In the genomic region with DNA sequence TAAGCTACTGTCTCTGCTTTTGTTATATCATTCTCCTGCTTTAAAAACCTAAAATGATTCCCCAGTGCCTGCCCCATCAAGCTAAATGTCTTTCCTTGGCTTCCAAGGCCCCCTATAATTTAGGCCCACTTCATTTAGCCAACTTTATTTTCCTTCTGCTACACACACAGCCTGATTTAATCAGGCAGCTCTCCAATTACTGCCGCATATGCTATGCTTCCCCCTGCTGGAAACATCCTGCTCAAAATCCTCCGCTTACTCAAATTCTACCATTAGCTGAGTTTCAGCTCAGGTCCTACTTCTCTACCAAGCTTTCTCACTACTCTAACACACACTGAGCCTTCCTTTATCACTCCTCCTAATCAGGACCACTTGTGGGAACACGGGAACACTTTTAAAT, we compare ENCODE assay signal across 8 cellular contexts. TPM values are rescaled to one million over a fixed set of nuclear protein-coding genes. Genes with fewer than 3 reads are reported as not detected.
A peak's percentile ranks its signal among the peaks of the same experiment; 100 is the strongest.
DNase-seq lines count a peak whose midpoint lies in the region; ATAC-seq, FAIRE-seq and TF ChIP-seq lines count a peak whose summit lies in the region.

No MANE protein-coding gene starts in this region.

- POLR2A ChIA-PET in MCF 10A (lab: Yijun Ruan, JAX): interaction anchor here (0.5 to 1.3 kb wide), 6 partner anchors 14 to 581 kb away, joined by 3 to 4 read pairs (median 3); partner anchors contain the start of genes NDUFA1 and RNF113A
- POLR2A ChIA-PET in endothelial cell of umbilical vein (lab: Charles Lee): no interaction called here

- H3K4me3 ChIP-seq in breast epithelium (no peak overlapping the region), endothelial cell of umbilical vein (replicated peaks in 1 of 3; ENCODE audit: insufficient read depth in 1 of 3, low read depth in 1 of 3, low read length in 3 of 3) (no peak overlapping the region)

- TF ChIP-seq CTCF in MCF 10A (IDR thresholded peaks at IDR 0.05; ENCODE audit: unreplicated experiment) (peak; percentile 27), breast epithelium (IDR thresholded peaks at IDR 0.05) (no peak), endothelial cell of umbilical vein (IDR thresholded peaks at IDR 0.05; ENCODE audit: extremely low read depth in 1 of 2, insufficient read depth in 1 of 2, low read depth in 1 of 2, low read length in 2 of 2) (peak; percentile 11 to 15)

- H3K4me1 ChIP-seq in breast epithelium (no peaks in the 10 kb centered on the region), endothelial cell of umbilical vein (ENCODE audit: control insufficient read depth, extremely low read depth, insufficient read depth, low read length) (peaks cover 12% of the 10 kb centered on the region)

- CTCF ChIA-PET in MCF 10A (lab: Yijun Ruan, JAX): interaction anchor here (0.6 to 2.5 kb wide), 20 partner anchors 10 to 690 kb away, joined by 3 to 13 read pairs (median 4); no protein-coding TSS in a partner anchor
- CTCF ChIA-PET in endothelial cell of umbilical vein (lab: Charles Lee): interaction anchor here (0.7 to 2.0 kb wide), 16 partner anchors 10 to 496 kb away, joined by 3 to 16 read pairs (median 4); partner anchors contain the start of gene ZBTB33

- H3K9me3 Mint-ChIP-seq in MCF 10A (ENCODE audit: unreplicated experiment): no peaks in the 10 kb centered on the region

- H3K36me3 Mint-ChIP-seq in MCF 10A (ENCODE audit: insufficient read depth, unreplicated experiment): peaks cover 38% of the 10 kb centered on the region

- ATAC-seq in HG03439 (IDR thresholded peaks at IDR 0.05; ENCODE audit: unreplicated experiment) (no peak), GM21423 (IDR thresholded peaks at IDR 0.05; ENCODE audit: unreplicated experiment) (no peak)

- H3K4me2 ChIP-seq in endothelial cell of umbilical vein (ENCODE audit: insufficient read depth, low read length): no peak overlapping the region

- FAIRE-seq in endothelial cell of umbilical vein (lab: Jason Lieb, UNC): no peak

- intact Hi-C loops in MCF 10A (cut with micrococcal nuclease): loop anchor here (10.0 kb wide), 1 partner anchor 137 kb away; the partner anchor contains the start of gene TMEM255A
- intact Hi-C loops in breast epithelium (cut with DNase I; ENCODE audit: low total_unique reads): no loop called here
- intact Hi-C loops in endothelial cell of umbilical vein (cut with micrococcal nuclease): loop anchor here (5.0 kb wide), 1 partner anchor 70 kb away; no protein-coding TSS in a partner anchor

- H3K4me3 Mint-ChIP-seq in MCF 10A (ENCODE audit: unreplicated experiment): no peak overlapping the region

- H3K27ac Mint-ChIP-seq in MCF 10A (ENCODE audit: low read depth, unreplicated experiment): no peak overlapping the region

- H2AFZ ChIP-seq in endothelial cell of umbilical vein (ENCODE audit: low read depth, low read length): no peak overlapping the region

- H4K20me1 ChIP-seq in endothelial cell of umbilical vein (replicated peaks; ENCODE audit: control insufficient read depth, extremely low read depth, insufficient read depth, low read length): no peaks in the 10 kb centered on the region

- BruUV-seq in MCF 10A (replicated peaks; lab: Mats Ljungman, UMichigan) (no TSS peak), endothelial cell of umbilical vein (replicated peaks; lab: Mats Ljungman, UMichigan) (no TSS peak)

- H3K36me3 ChIP-seq in breast epithelium: no peaks in the 10 kb centered on the region
- H3K36me3 ChIP-seq in endothelial cell of umbilical vein (ENCODE audit: control insufficient read depth in 2 of 2, extremely low read depth in 1 of 2, insufficient read depth in 2 of 2, low read length in 2 of 2): peaks cover 0 to 4% of the 10 kb centered on the region in 2 experiments

- H3K79me2 ChIP-seq in endothelial cell of umbilical vein (ENCODE audit: control insufficient read depth, insufficient read depth, low read length): peaks cover 5% of the 10 kb centered on the region

- dilution Hi-C loops in endothelial cell of umbilical vein (cut with MboI; ENCODE audit: extremely low pct_ligation_motif_present, low sequenced_read_pairs): no loop called here

- no peaks in the 10 kb centered on the region for H3K9me3 ChIP-seq in breast epithelium
- H3K9me3 ChIP-seq in endothelial cell of umbilical vein (replicated peaks; ENCODE audit: control insufficient read depth, insufficient read depth, low read length): no peaks in the 10 kb centered on the region

- H3K27me3 ChIP-seq in breast epithelium (peaks cover 0 to 4% of the 10 kb centered on the region in 2 donors), endothelial cell of umbilical vein (ENCODE audit: control insufficient read depth in 2 of 2, insufficient read depth in 2 of 2, low read length in 2 of 2) (no peaks in the 10 kb centered on the region)

- DNase-seq in MCF 10A (ENCODE audit: unreplicated experiment) (peak; percentile 38), breast epithelium (ENCODE audit: low spot score in 2 of 2) (no peak), NCI-H748 treated with DMSO at 0.1 percent for 48 hours (lab: John Stamatoyannopoulos, UW) (peak; percentile 6), endothelial cell of umbilical vein (ENCODE audit: low read depth, low spot score) (peak; percentile 17), pons (ENCODE audit: low spot score) (peak; percentile 50)
- DNase-seq in activated CD4-positive, CD25-positive, alpha-beta regulatory T cell (lab: John Stamatoyannopoulos, UW): no peak

- H3K9ac ChIP-seq in endothelial cell of umbilical vein (replicated peaks; ENCODE audit: extremely low read depth, insufficient read depth, low read length): no peak overlapping the region

- H3K4me1 Mint-ChIP-seq in MCF 10A (ENCODE audit: insufficient read depth, unreplicated experiment): peaks cover 6% of the 10 kb centered on the region

- no peaks in the 10 kb centered on the region for H3K27me3 Mint-ChIP-seq in MCF 10A (ENCODE audit: insufficient read depth, unreplicated experiment)

- TF ChIP-seq POLR2A in breast epithelium (IDR thresholded peaks at IDR 0.05) (no peak), endothelial cell of umbilical vein (IDR thresholded peaks at IDR 0.05; ENCODE audit: low read depth, low read length) (no peak)

- no peak overlapping the region for H3K27ac ChIP-seq in breast epithelium
- no peak overlapping the region for H3K27ac ChIP-seq in endothelial cell of umbilical vein (ENCODE audit: insufficient read depth, low read depth, low read length)

- H3K9me1 ChIP-seq in endothelial cell of umbilical vein (replicated peaks; ENCODE audit: control insufficient read depth, extremely low read depth, insufficient read depth, low read length): no peaks in the 10 kb centered on the region

TF ChIP-seq in endothelial cell of umbilical vein, 7 proteins besides CTCF, POLR2A, EP300 and RAD21:
- TF ChIP-seq POLR2AphosphoS5 (IDR thresholded peaks at IDR 0.05; ENCODE audit: insufficient read depth, low read depth, low read length) (no peak), MYC (IDR thresholded peaks at IDR 0.05; ENCODE audit: low read depth, low read length) (no peak), GATA2 (IDR thresholded peaks at IDR 0.05; ENCODE audit: insufficient read depth, insufficient read length, low read depth, low read length) (no peak), JUN (IDR thresholded peaks at IDR 0.05; ENCODE audit: borderline replicate concordance, insufficient read depth, insufficient read length, low read depth) (no peak), EZH2 (IDR thresholded peaks at IDR 0.05; ENCODE audit: borderline replicate concordance, low read depth, low read length, severe bottlenecking) (no peak), FOS (IDR thresholded peaks at IDR 0.05; ENCODE audit: borderline replicate concordance, insufficient read depth, low read length) (no peak)
- TF ChIP-seq, protein P1, sequence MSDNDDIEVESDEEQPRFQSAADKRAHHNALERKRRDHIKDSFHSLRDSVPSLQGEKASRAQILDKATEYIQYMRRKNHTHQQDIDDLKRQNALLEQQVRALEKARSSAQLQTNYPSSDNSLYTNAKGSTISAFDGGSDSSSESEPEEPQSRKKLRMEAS (IDR thresholded peaks at IDR 0.05; ENCODE audit: insufficient read depth, insufficient read length): no peak

RNA-seq across cellular contexts. Expression of gene LAMP2, which starts 17.0 kb away (rescaled TPM):
- total RNA-seq in MCF 10A (2022) (67.0 and 74.8 TPM in 2 replicates), breast epithelium (100 to 1,000 TPM; 135 to 197 (median 135) TPM), endothelial cell of umbilical vein (128 and 135 TPM in 2 replicates)
- polyA plus RNA-seq in endothelial cell of umbilical vein: 104 and 108 TPM in 2 replicates
- polyA plus RNA-seq in endothelial cell of umbilical vein (2011; cell fraction: cytosol; rRNA removed): 92.3 and 105 TPM in 2 replicates
- polyA plus RNA-seq in endothelial cell of umbilical vein (2011; cell fraction: nucleus; rRNA removed): 52.6 and 59.5 TPM in 2 replicates
- polyA plus RNA-seq in endothelial cell of umbilical vein (2012): 167 and 170 TPM in 2 replicates
- polyA minus RNA-seq in endothelial cell of umbilical vein: 114 and 129 TPM in 2 replicates
- 39.7 TPM for polyA minus RNA-seq in endothelial cell of umbilical vein (2011; cell fraction: cytosol; rRNA and poly(A)+ RNA removed)
- 46.2 and 64.7 TPM in 2 replicates for polyA minus RNA-seq in endothelial cell of umbilical vein (2011; cell fraction: nucleus; rRNA and poly(A)+ RNA removed)

Comparison
In these comparisons a context has a peak if more than half of its experiments do, and no peak if none do; other contexts are left out.
1. DNase-seq: peak in MCF 10A (single experiment), NCI-H748 treated with DMSO at 0.1 percent for 48 hours (single experiment), endothelial cell of umbilical vein (single experiment) and pons (single experiment); none in breast epithelium (0 of 2) and activated CD4-positive, CD25-positive, alpha-beta regulatory T cell (0 of 4).
2. CTCF ChIP-seq: peak in MCF 10A (single experiment) and endothelial cell of umbilical vein (2 of 2); none in breast epithelium (0 of 3).